In the genomic region with DNA sequence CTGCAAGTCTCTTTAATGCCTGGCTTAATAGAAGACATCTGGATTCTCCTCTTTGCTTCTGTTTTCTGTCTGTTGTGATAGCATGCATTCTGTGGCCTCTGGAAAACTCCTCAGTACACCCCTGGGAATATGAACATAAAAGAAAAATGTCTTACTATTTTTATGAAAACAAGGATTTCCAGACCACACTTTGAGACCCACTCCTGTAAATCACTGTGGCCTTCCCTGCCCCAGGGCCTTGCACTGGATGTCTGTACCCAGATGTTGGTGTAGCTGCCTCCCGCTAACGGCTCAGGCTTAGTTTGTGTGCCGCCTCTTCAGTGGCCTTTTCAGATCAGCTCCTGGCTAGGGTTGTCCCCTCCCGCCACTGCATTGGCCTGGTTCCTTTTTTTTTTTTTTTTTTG, we compare ENCODE assay signal across 10 cellular contexts.
DNase-seq lines count a peak whose midpoint lies in the region; ATAC-seq and TF ChIP-seq lines count a peak whose summit lies in the region.
"Had no signal": no experiment of that assay in that cellular context is flagged by ENCODE, and none has a peak within 500 bp of the region (broad histone marks: within the 10 kb centered on the region; RNA-seq: fewer than 3 reads in every experiment).

No MANE protein-coding gene starts in this region.

- H3K4me3 Mint-ChIP-seq in dendritic cell treated with granulocyte-macrophage colony-stimulating factor and Interleukin-4, amounts not matched to agents 40 ng/mL and 50 ng/mL, for 4 days: peak overlapping the region; percentile 53
- H3K4me3 Mint-ChIP-seq in progenitor cell of endocrine pancreas (ENCODE audit: low read depth): no peak overlapping the region

- peaks cover 46% of the 10 kb centered on the region for H3K36me3 Mint-ChIP-seq in dendritic cell treated with granulocyte-macrophage colony-stimulating factor and Interleukin-4, amounts not matched to agents 40 ng/mL and 50 ng/mL, for 4 days (ENCODE audit: low read depth)
- peaks cover 3% of the 10 kb centered on the region for H3K36me3 Mint-ChIP-seq in progenitor cell of endocrine pancreas (ENCODE audit: insufficient read depth)

- DNase-seq in EH (ENCODE audit: low read depth): peak; percentile 61
- peak; percentile 40 for DNase-seq in RPMI7951 (ENCODE audit: low read depth)
- no peak for DNase-seq in smooth muscle cell (lab: John Stamatoyannopoulos, UW; ENCODE audit: unreplicated experiment)
- DNase-seq in SKM-1 (lab: John Stamatoyannopoulos, UW; ENCODE audit: unreplicated experiment): no peak
- DNase-seq in progenitor cell of endocrine pancreas (ENCODE audit: low spot score, unreplicated experiment): no peak
- DNase-seq: aorta, DMS53, NCI-H526 treated with DMSO at 0.1 percent for 48 hours had no signal

- peak overlapping the region; percentile 58 for H3K27ac ChIP-seq in smooth muscle cell (ENCODE audit: low read depth)

- 31% methylated on average over 4 of the region's 4 CpGs for WGBS in smooth muscle cell (ENCODE audit: low lambda C conversion rate)

- H3K9me3 ChIP-seq in smooth muscle cell (replicated peaks; ENCODE audit: low read depth): no peaks in the 10 kb centered on the region

- H3K9ac ChIP-seq in smooth muscle cell (ENCODE audit: low read depth): no peak overlapping the region

- H3K27me3 Mint-ChIP-seq in dendritic cell treated with granulocyte-macrophage colony-stimulating factor and Interleukin-4, amounts not matched to agents 40 ng/mL and 50 ng/mL, for 4 days: no peaks in the 10 kb centered on the region
- no peaks in the 10 kb centered on the region for H3K27me3 Mint-ChIP-seq in progenitor cell of endocrine pancreas

- peaks cover 15% of the 10 kb centered on the region for H3K4me1 ChIP-seq in smooth muscle cell (ENCODE audit: low read depth)

- ATAC-seq in GM21786 (IDR thresholded peaks at IDR 0.05; ENCODE audit: unreplicated experiment): no peak

- TF ChIP-seq CTCF in smooth muscle cell (IDR thresholded peaks at IDR 0.05; ENCODE audit: borderline replicate concordance, insufficient read depth, poor library complexity, severe bottlenecking): no peak
- TF ChIP-seq CTCF in progenitor cell of endocrine pancreas (IDR thresholded peaks at IDR 0.05; ENCODE audit: unreplicated experiment): no peak

- no peaks in the 10 kb centered on the region for H3K27me3 ChIP-seq in smooth muscle cell (ENCODE audit: low read depth)

- H3K79me2 ChIP-seq in smooth muscle cell (ENCODE audit: low read depth): no peaks in the 10 kb centered on the region

- H3K36me3 ChIP-seq in smooth muscle cell (ENCODE audit: low read depth): no peaks in the 10 kb centered on the region

- peaks cover 18% of the 10 kb centered on the region for H4K20me1 ChIP-seq in smooth muscle cell (ENCODE audit: low read depth)

- peak overlapping the region; percentile 25 for H3K4me2 ChIP-seq in smooth muscle cell

- H3K27ac Mint-ChIP-seq in dendritic cell treated with granulocyte-macrophage colony-stimulating factor and Interleukin-4, amounts not matched to agents 40 ng/mL and 50 ng/mL, for 4 days: peak overlapping the region; percentile 84
- no peak overlapping the region for H3K27ac Mint-ChIP-seq in progenitor cell of endocrine pancreas

- intact Hi-C loops in dendritic cell treated with granulocyte-macrophage colony-stimulating factor and Interleukin-4, amounts not matched to agents 40 ng/mL and 50 ng/mL, for 4 days (cut with micrococcal nuclease): no loop called here

- H2AFZ ChIP-seq in smooth muscle cell (ENCODE audit: low read depth): no peak overlapping the region

- peaks cover 24% of the 10 kb centered on the region for H3F3A ChIP-seq in smooth muscle cell (ENCODE audit: low read depth)

- H3K4me1 Mint-ChIP-seq in dendritic cell treated with granulocyte-macrophage colony-stimulating factor and Interleukin-4, amounts not matched to agents 40 ng/mL and 50 ng/mL, for 4 days (ENCODE audit: low read depth): peaks cover 99% of the 10 kb centered on the region
- H3K4me1 Mint-ChIP-seq in progenitor cell of endocrine pancreas (ENCODE audit: low read depth): peaks cover 7% of the 10 kb centered on the region

- no peaks in the 10 kb centered on the region for H3K9me3 Mint-ChIP-seq in dendritic cell treated with granulocyte-macrophage colony-stimulating factor and Interleukin-4, amounts not matched to agents 40 ng/mL and 50 ng/mL, for 4 days
- H3K9me3 Mint-ChIP-seq in progenitor cell of endocrine pancreas (ENCODE audit: low read depth): no peaks in the 10 kb centered on the region

- no peak overlapping the region for H3K4me3 ChIP-seq in smooth muscle cell

Comparison
In these comparisons a context has a peak if more than half of its experiments do, and no peak if none do; other contexts are left out.
1. DNase-seq: peak in EH (single experiment) and RPMI7951 (single experiment); none in smooth muscle cell (single experiment), SKM-1 (single experiment) and progenitor cell of endocrine pancreas (single experiment).